In genomic region chr17:4497101-4497824, GRCh38 we compare ENCODE assay signal across 10 cellular contexts. TPM values are rescaled to one million over a fixed set of nuclear protein-coding genes. Genes with fewer than 3 reads are reported as not detected.
DNase-seq lines count a peak whose midpoint lies in the region; ATAC-seq, FAIRE-seq and TF ChIP-seq lines count a peak whose summit lies in the region.
"Had no signal": no experiment of that assay in that cellular context is flagged by ENCODE, and none has a peak within 500 bp of the region (broad histone marks: within the 10 kb centered on the region; RNA-seq: fewer than 3 reads in every experiment).

No MANE protein-coding gene starts in this region.

- CTCF ChIA-PET in activated CD8-positive, alpha-beta T cell treated with anti-CD3 and anti-CD28 coated beads, Interleukin-2, amount 10 ng/mL, durations not matched to agents 7 days and 5 days (lab: Charles Lee) = interaction anchor here (0.8 to 1.6 kb wide), 5 partner anchors 11 to 412 kb away, joined by 3 to 4 read pairs (median 3); no protein-coding TSS in a partner anchor

- no peaks in the 10 kb centered on the region for H3K36me3 Mint-ChIP-seq in activated CD8-positive, alpha-beta T cell treated with anti-CD3 and anti-CD28 coated beads, Interleukin-2, amount 10 ng/mL, durations not matched to agents 7 days and 5 days (ENCODE audit: low read depth)

- no peak for ATAC-seq in activated CD8-positive, alpha-beta T cell treated with anti-CD3 and anti-CD28 coated beads, Interleukin-2, amount 10 ng/mL, durations not matched to agents 7 days and 5 days
- no peak for ATAC-seq in GM21786 (IDR thresholded peaks at IDR 0.05; ENCODE audit: unreplicated experiment)

- DNase-seq in ACHN = peak; percentile 99
- DNase-seq in GM20000 (ENCODE audit: low spot score) = peak; percentile 71
- DNase-seq in T1000 (lab: John Stamatoyannopoulos, UW) = peak; percentile 72
- no peak for DNase-seq in keratinocyte (ENCODE audit: low read depth, low spot score)
- DNase-seq in hepatic stellate cell (ENCODE audit: low spot score) = no peak
- DNase-seq in activated CD8-positive, alpha-beta T cell treated with anti-CD3 and anti-CD28 coated beads, Interleukin-2, amount 10 ng/mL, durations not matched to agents 7 days and 5 days = no peak
- DNase-seq in mesenteric fat pad (ENCODE audit: low spot score) = no peak
- DNase-seq: brain microvascular endothelial cell, DMS153 had no signal

- no peak overlapping the region for H3K4me3 ChIP-seq in keratinocyte (ENCODE audit: control insufficient read depth in 2 of 3, extremely low read depth in 1 of 3, insufficient read depth in 2 of 3, low read depth in 1 of 3, low read length in 3 of 3)

- H3K9me3 ChIP-seq in keratinocyte (ENCODE audit: control insufficient read depth, low read depth, low read length) = no peaks in the 10 kb centered on the region

- H3K27me3 Mint-ChIP-seq in activated CD8-positive, alpha-beta T cell treated with anti-CD3 and anti-CD28 coated beads, Interleukin-2, amount 10 ng/mL, durations not matched to agents 7 days and 5 days (ENCODE audit: low read depth) = peaks cover 22% of the 10 kb centered on the region

- no peak overlapping the region for H3K4me3 Mint-ChIP-seq in activated CD8-positive, alpha-beta T cell treated with anti-CD3 and anti-CD28 coated beads, Interleukin-2, amount 10 ng/mL, durations not matched to agents 7 days and 5 days

- H4K20me1 ChIP-seq in keratinocyte (ENCODE audit: control insufficient read depth, extremely low read depth, insufficient read depth, low read length) = peaks cover 3% of the 10 kb centered on the region

- H3K9me1 ChIP-seq in keratinocyte (ENCODE audit: control insufficient read depth, extremely low read depth, insufficient read depth, low read length) = no peaks in the 10 kb centered on the region

- H3K36me3 ChIP-seq in keratinocyte (ENCODE audit: control insufficient read depth in 2 of 2, extremely low read depth in 1 of 2, insufficient read depth in 2 of 2, low read length in 2 of 2) = no peaks in the 10 kb centered on the region
- H3K36me3 ChIP-seq: brain microvascular endothelial cell had no signal

- H3K4me2 ChIP-seq in keratinocyte (ENCODE audit: control insufficient read depth, extremely low read depth, insufficient read depth, low read depth, low read length) = peak overlapping the region; percentile 41

- no peak overlapping the region for H2AFZ ChIP-seq in keratinocyte (ENCODE audit: control insufficient read depth, low read length)

- H3K27me3 ChIP-seq in keratinocyte (ENCODE audit: control insufficient read depth, extremely low read depth, insufficient read depth, low read length) = peaks cover 38% of the 10 kb centered on the region

- H3K79me2 ChIP-seq in keratinocyte (ENCODE audit: control insufficient read depth, insufficient read depth, low read length) = no peaks in the 10 kb centered on the region

- H3K27ac Mint-ChIP-seq in activated CD8-positive, alpha-beta T cell treated with anti-CD3 and anti-CD28 coated beads, Interleukin-2, amount 10 ng/mL, durations not matched to agents 7 days and 5 days = no peak overlapping the region

- no peaks in the 10 kb centered on the region for H3K9me3 Mint-ChIP-seq in activated CD8-positive, alpha-beta T cell treated with anti-CD3 and anti-CD28 coated beads, Interleukin-2, amount 10 ng/mL, durations not matched to agents 7 days and 5 days (ENCODE audit: insufficient read depth)

- in situ Hi-C loops in ACHN (cut with HindIII; ENCODE audit: low pct_ligation_motif_present, low pct_unique_long_range_greater_than_20kb, low sequenced_read_pairs) = loop anchor here (5.0 kb wide), 1 partner anchor 75 kb away; no protein-coding TSS in a partner anchor

- peaks cover 24% of the 10 kb centered on the region for H3K4me1 ChIP-seq in keratinocyte (ENCODE audit: control insufficient read depth, extremely low read depth, insufficient read depth, low read length)

- dilution Hi-C loops in keratinocyte (cut with MboI; ENCODE audit: extremely low pct_ligation_motif_present, low sequenced_read_pairs) = no loop called here

- H3K9ac ChIP-seq in keratinocyte (ENCODE audit: control insufficient read depth, extremely low read depth, insufficient read depth, low read length) = no peak overlapping the region

- H3K27ac ChIP-seq in keratinocyte (ENCODE audit: control insufficient read depth, insufficient read depth, low read length) = no peak overlapping the region
- H3K27ac ChIP-seq: brain microvascular endothelial cell had no signal

- POLR2A ChIA-PET in activated CD8-positive, alpha-beta T cell treated with anti-CD3 and anti-CD28 coated beads, Interleukin-2, amount 10 ng/mL, durations not matched to agents 7 days and 5 days (lab: Charles Lee) = interaction anchor here (0.9 kb wide), 1 partner anchor 11 kb away, joined by 4 read pairs; no protein-coding TSS in a partner anchor

- no peak for FAIRE-seq in keratinocyte (lab: Jason Lieb, UNC)

- TF ChIP-seq CTCF in GM20000 (IDR thresholded peaks at IDR 0.05; ENCODE audit: extremely low read depth, missing control alignments) (no peak), keratinocyte (optimal IDR thresholded peaks at IDR 0.05 in 1 of 3, IDR thresholded peaks at IDR 0.05 in 1 of 3, conservative IDR thresholded peaks at IDR 0.05 in 1 of 3; ENCODE audit: extremely low read depth in 1 of 3, insufficient read depth in 2 of 3, low read length in 3 of 3) (no peak)

- H3K4me1 Mint-ChIP-seq in activated CD8-positive, alpha-beta T cell treated with anti-CD3 and anti-CD28 coated beads, Interleukin-2, amount 10 ng/mL, durations not matched to agents 7 days and 5 days (ENCODE audit: low read depth) = peaks cover 38% of the 10 kb centered on the region

RNA-seq across cellular contexts. Expression of gene SPNS2, which starts 1.4 kb away (rescaled TPM):
- polyA plus RNA-seq in keratinocyte = 0.04 to 0.33 TPM (median 0.10 TPM) in 3 replicates
- polyA plus RNA-seq in keratinocyte (2011; ENCODE audit: low read depth) = 9.4 TPM
- polyA plus RNA-seq in keratinocyte (2011; cell fraction: cytosol; rRNA removed) = 0.21 and 0.25 TPM in 2 replicates
- polyA plus RNA-seq in keratinocyte (2011; cell fraction: nucleus; rRNA removed) = 0.43 and 0.67 TPM in 2 replicates
- polyA plus RNA-seq in keratinocyte (2012; ENCODE audit: low replicate concordance) = 1.0 and 30.6 TPM in 2 replicates
- 0.19 to 1.9 TPM in 2 of 3 replicates, not detected in the other for polyA minus RNA-seq in keratinocyte
- polyA minus RNA-seq in keratinocyte (2011; cell fraction: cytosol; rRNA and poly(A)+ RNA removed) = not detected
- 1.3 and 4.5 TPM in 2 replicates for polyA minus RNA-seq in keratinocyte (2011; cell fraction: nucleus; rRNA and poly(A)+ RNA removed)
- total RNA-seq in activated CD8-positive, alpha-beta T cell treated with anti-CD3 and anti-CD28 coated beads, Interleukin-2, amount 10 ng/mL, durations not matched to agents 7 days and 5 days = 1 to 10 TPM; 4.0 to 4.2 TPM
- 18.6 TPM for total RNA-seq in mesenteric fat pad

RNA-seq across cellular contexts. Expression of gene MYBBP1A, which starts 57.9 kb away (rescaled TPM):
- 20.0 to 39.8 TPM (median 20.5 TPM) in 3 replicates for polyA plus RNA-seq in keratinocyte
- polyA plus RNA-seq in keratinocyte (2011; ENCODE audit: low read depth) = 12.2 TPM
- polyA plus RNA-seq in keratinocyte (2011; cell fraction: cytosol; rRNA removed) = 10.7 and 21.5 TPM in 2 replicates
- 76.7 and 95.3 TPM in 2 replicates for polyA plus RNA-seq in keratinocyte (2011; cell fraction: nucleus; rRNA removed)
- 33.7 and 47.9 TPM in 2 replicates for polyA plus RNA-seq in keratinocyte (2012; ENCODE audit: low replicate concordance)
- polyA minus RNA-seq in keratinocyte = 26.7 to 91.1 TPM (median 40.3 TPM) in 3 replicates
- polyA minus RNA-seq in keratinocyte (2011; cell fraction: cytosol; rRNA and poly(A)+ RNA removed) = 43.2 TPM
- polyA minus RNA-seq in keratinocyte (2011; cell fraction: nucleus; rRNA and poly(A)+ RNA removed) = 72.0 and 73.2 TPM in 2 replicates
- 10 to 100 TPM; 70.7 to 76.7 TPM for total RNA-seq in activated CD8-positive, alpha-beta T cell treated with anti-CD3 and anti-CD28 coated beads, Interleukin-2, amount 10 ng/mL, durations not matched to agents 7 days and 5 days
- total RNA-seq in mesenteric fat pad = 54.0 TPM

Comparison
In these comparisons a context has a peak if more than half of its experiments do, and no peak if none do; other contexts are left out.
1. DNase-seq: peak in ACHN (single experiment), GM20000 (single experiment) and T1000 (single experiment); none in keratinocyte (single experiment), hepatic stellate cell (single experiment), activated CD8-positive, alpha-beta T cell treated with anti-CD3 and anti-CD28 coated beads, Interleukin-2, amount 10 ng/mL, durations not matched to agents 7 days and 5 days (single experiment) and mesenteric fat pad (single experiment).